In the genomic region with DNA sequence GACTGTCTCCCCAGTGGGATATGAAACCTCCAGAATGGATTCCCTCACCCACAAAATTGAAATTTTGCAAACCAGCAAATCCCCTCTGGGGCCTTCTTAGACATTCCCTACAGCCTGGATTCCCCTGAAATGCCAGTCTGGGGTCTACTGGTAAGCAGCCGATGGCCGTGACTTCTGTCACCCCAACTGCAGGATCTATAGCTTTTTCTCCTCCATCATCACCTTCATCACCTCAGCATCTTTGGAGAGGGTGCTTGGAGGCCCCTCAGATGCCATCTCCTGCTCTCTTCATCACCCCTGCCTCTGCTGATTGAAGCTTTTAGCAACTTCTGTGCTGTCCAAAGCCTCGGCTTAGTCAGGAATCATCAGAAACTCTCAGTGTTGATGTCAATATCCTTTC, we compare ENCODE assay signal across 14 cellular contexts. TPM values are rescaled to one million over a fixed set of nuclear protein-coding genes. Genes with fewer than 3 reads are reported as not detected.
DNase-seq lines count a peak whose midpoint lies in the region; ATAC-seq and TF ChIP-seq lines count a peak whose summit lies in the region.
"Had no signal": no experiment of that assay in that cellular context is flagged by ENCODE, and none has a peak within 500 bp of the region (broad histone marks: within the 10 kb centered on the region; RNA-seq: fewer than 3 reads in every experiment).

No MANE protein-coding gene starts in this region.

- H3K4me3 ChIP-seq in Panc1 (ENCODE audit: low read depth in 2 of 2, low read length in 2 of 2) (no peak overlapping the region), gastroesophageal sphincter (no peak overlapping the region), trophoblast cell (ENCODE audit: low read depth, low read length) (no peak overlapping the region), aorta (ENCODE audit: low read length in 2 of 2) (no peak overlapping the region)
- H3K4me3 ChIP-seq: A549 had no signal

- H2AFZ ChIP-seq in trophoblast cell (ENCODE audit: insufficient read depth, low read length, poor library complexity) = no peak overlapping the region

- POLR2A ChIA-PET in Panc1 (lab: Charles Lee) = interaction anchor here (0.6 kb wide), 1 partner anchor 87 kb away, joined by 3 read pairs; no protein-coding TSS in a partner anchor

- no peak for TF ChIP-seq POLR2A in gastroesophageal sphincter (IDR thresholded peaks at IDR 0.05)

- H3K4me1 ChIP-seq in Panc1 (ENCODE audit: control insufficient read depth, insufficient read depth, low read length) = peaks cover 16% of the 10 kb centered on the region
- H3K4me1 ChIP-seq in gastroesophageal sphincter = peaks cover 2 to 53% (median 22%) of the 10 kb centered on the region in 3 donors
- peaks cover 10 to 23% of the 10 kb centered on the region in 2 experiments for H3K4me1 ChIP-seq in trophoblast cell (ENCODE audit: control insufficient read depth in 1 of 2, insufficient read depth in 2 of 2, low read length in 2 of 2)
- H3K4me1 ChIP-seq in aorta (ENCODE audit: control insufficient read depth in 1 of 2, insufficient read depth in 2 of 2, low read length in 2 of 2) = peaks cover 0 to 5% of the 10 kb centered on the region in 2 donors

- CTCF ChIA-PET in Panc1 (lab: Charles Lee) = no interaction called here

- no peak overlapping the region for H3K4ac ChIP-seq in trophoblast cell (ENCODE audit: low read depth, low read length)

- H3K4me1 Mint-ChIP-seq in effector memory CD8-positive, alpha-beta T cell (ENCODE audit: low read depth in 2 of 2) = peaks cover 3 to 8% of the 10 kb centered on the region in 2 donors

- H4K91ac ChIP-seq in trophoblast cell (ENCODE audit: low read depth, low read length) = peak overlapping the region; percentile 58

- H3K9me3 ChIP-seq in Panc1 (ENCODE audit: control insufficient read depth, insufficient read depth, low read depth, low read length) = no peaks in the 10 kb centered on the region
- no peaks in the 10 kb centered on the region for H3K9me3 ChIP-seq in gastroesophageal sphincter
- H3K9me3 ChIP-seq in trophoblast cell (ENCODE audit: insufficient read depth, low read depth, low read length) = no peaks in the 10 kb centered on the region
- no peaks in the 10 kb centered on the region for H3K9me3 ChIP-seq in aorta (ENCODE audit: control insufficient read depth, low read length)

- peaks cover 36% of the 10 kb centered on the region for H3K79me1 ChIP-seq in trophoblast cell (ENCODE audit: low read length)

- H2AK5ac ChIP-seq in trophoblast cell (ENCODE audit: low read length) = peak overlapping the region; percentile 64

- WGBS in gastroesophageal sphincter (ENCODE audit: low coverage in 1 of 2), 2 donors = 50 to 85% methylated on average over 1 to 3 of the region's 3 CpGs
- no CpG with 5 or more reads among the region's 3 CpGs for WGBS in trophoblast cell (ENCODE audit: extremely low coverage, insufficient coverage, insufficient read length)
- WGBS in aorta, 2 donors = 35 to 38% methylated on average over 3 of the region's 3 CpGs

- H4K8ac ChIP-seq in trophoblast cell (ENCODE audit: low read depth, low read length) = no peak overlapping the region

- no peak for TF ChIP-seq EP300 in gastroesophageal sphincter (IDR thresholded peaks at IDR 0.05)

- H3K36me3 Mint-ChIP-seq in effector memory CD8-positive, alpha-beta T cell (ENCODE audit: insufficient read depth) = no peaks in the 10 kb centered on the region
- H3K36me3 Mint-ChIP-seq: CD8-positive, alpha-beta T cell had no signal

- in situ Hi-C loops in Panc1 (cut with HindIII; ENCODE audit: low pct_unique_long_range_greater_than_20kb, low sequenced_read_pairs) = no loop called here

- peak overlapping the region; percentile 36 for H2BK120ac ChIP-seq in trophoblast cell (ENCODE audit: insufficient read depth, low read length, poor library complexity)

- DNase-seq in Panc1 (ENCODE audit: low read depth, low spot score) = no peak
- DNase-seq in trophoblast cell = no peak
- no peak for DNase-seq in aorta
- DNase-seq in stimulated activated CD4-positive, alpha-beta T cell treated with anti-CD3 and anti-CD28 coated beads, Interleukin-4, amount 100 ng/mL, for 4 hours = no peak
- DNase-seq in effector memory CD8-positive, alpha-beta T cell = no peak
- DNase-seq in NK-92 (lab: John Stamatoyannopoulos, UW; ENCODE audit: unreplicated experiment) = no peak
- DNase-seq: CD8-positive, alpha-beta T cell; COR-L47; DMS153; DND-41; GDM1; HCEC 1CT had no signal

- intact Hi-C loops in Panc1 (cut with micrococcal nuclease; ENCODE audit: unreplicated experiment) (loop anchor here (5.0 kb wide), 3 partner anchors 138 to 388 kb away; no protein-coding TSS in a partner anchor), aorta (cut with DNase I) (loop anchor here in 1 of 2 donors (2.0 kb wide), 1 partner anchor 465 kb away; no protein-coding TSS in a partner anchor)

- H3K36me3 ChIP-seq in Panc1 (ENCODE audit: control insufficient read depth, insufficient read depth, low read length) (no peaks in the 10 kb centered on the region), gastroesophageal sphincter (no peaks in the 10 kb centered on the region), trophoblast cell (ENCODE audit: control insufficient read depth in 1 of 2, insufficient read depth in 2 of 2, low read length in 2 of 2) (no peaks in the 10 kb centered on the region), aorta (ENCODE audit: control insufficient read depth in 1 of 2, insufficient read depth in 2 of 2, low read length in 1 of 2) (no peaks in the 10 kb centered on the region)

- H3K18ac ChIP-seq in trophoblast cell (ENCODE audit: low read length) = peak overlapping the region; percentile 27

- H3K27me3 ChIP-seq in Panc1 (ENCODE audit: control insufficient read depth, insufficient read depth, low read length) = no peaks in the 10 kb centered on the region
- peaks cover 35% of the 10 kb centered on the region for H3K27me3 ChIP-seq in gastroesophageal sphincter
- no peaks in the 10 kb centered on the region for H3K27me3 ChIP-seq in trophoblast cell (ENCODE audit: insufficient read depth, low read length)
- H3K27me3 ChIP-seq in aorta (ENCODE audit: control insufficient read depth in 1 of 2, insufficient read depth in 2 of 2, low read length in 1 of 2) = no peaks in the 10 kb centered on the region

- H3K4me3 Mint-ChIP-seq in effector memory CD8-positive, alpha-beta T cell = no peak overlapping the region
- H3K4me3 Mint-ChIP-seq: CD8-positive, alpha-beta T cell had no signal

- ATAC-seq in Panc1 (no peak), gastroesophageal sphincter (no peak), aorta (ENCODE audit: low FRiP score) (no peak)
- no peak for ATAC-seq in effector memory CD8-positive, alpha-beta T cell (replicated peaks)
- ATAC-seq: A549; CD8-positive, alpha-beta T cell had no signal

- no peak overlapping the region for H3K14ac ChIP-seq in trophoblast cell (ENCODE audit: low read length)

- no peak overlapping the region for H3K27ac Mint-ChIP-seq in effector memory CD8-positive, alpha-beta T cell
- H3K27ac Mint-ChIP-seq: CD8-positive, alpha-beta T cell had no signal

- no peak overlapping the region for H2BK5ac ChIP-seq in trophoblast cell (ENCODE audit: low read depth, low read length, poor library complexity)

- H3K9ac ChIP-seq in trophoblast cell (ENCODE audit: low read length) = no peak overlapping the region

- H3K79me2 ChIP-seq in trophoblast cell (ENCODE audit: control insufficient read depth, insufficient read depth, low read length, poor library complexity) = peaks cover 25% of the 10 kb centered on the region

- H3K23ac ChIP-seq in trophoblast cell (ENCODE audit: low read length) = no peak overlapping the region

- H3K9me3 Mint-ChIP-seq in effector memory CD8-positive, alpha-beta T cell = no peaks in the 10 kb centered on the region
- H3K9me3 Mint-ChIP-seq: CD8-positive, alpha-beta T cell had no signal

- H3K27me3 Mint-ChIP-seq in effector memory CD8-positive, alpha-beta T cell = peaks cover 54 to 77% of the 10 kb centered on the region in 2 donors

- TF ChIP-seq CTCF in Panc1 (IDR thresholded peaks at IDR 0.05) = no peak
- no peak for TF ChIP-seq CTCF in gastroesophageal sphincter (IDR thresholded peaks at IDR 0.05)

- H4K12ac ChIP-seq in trophoblast cell (ENCODE audit: low read depth, low read length) = no peak overlapping the region

- H2BK12ac ChIP-seq in trophoblast cell (ENCODE audit: low read length) = peak overlapping the region; percentile 1

- H3K27ac ChIP-seq in Panc1 (ENCODE audit: low read length) (peak overlapping the region; percentile 35; the same call in 1 of the 2 replicates), gastroesophageal sphincter (peak overlapping the region in 3 of 4 donors; percentile 91 to 95 (median 92)), trophoblast cell (ENCODE audit: low read depth, low read length) (no peak overlapping the region), aorta (ENCODE audit: low read depth in 1 of 2, low read length in 2 of 2) (peak overlapping the region; percentile 11 to 94)

- no peak overlapping the region for H3K4me2 ChIP-seq in trophoblast cell (ENCODE audit: low read length)
- H3K4me2 ChIP-seq: A549 had no signal

- BruUV-seq in Panc1 (replicated peaks; lab: Mats Ljungman, UMichigan) = no TSS peak

RNA-seq across cellular contexts. Expression of gene KCNMA1, which starts 2.6 kb away (rescaled TPM):
- total RNA-seq in Panc1 (2021; ENCODE audit: unreplicated experiment) = 91.9 TPM
- 75.5 TPM for polyA plus RNA-seq in Panc1 (2012; ENCODE audit: insufficient read length)
- 100 to 1,000 TPM; 168 to 389 (median 323) TPM for total RNA-seq in gastroesophageal sphincter
- 130 and 138 TPM in 2 replicates for polyA plus RNA-seq in trophoblast cell (2013)
- total RNA-seq in aorta = 100 to 1,000 TPM; 144 to 163 TPM
- 100 to 1,000 TPM in 1 of 2 donors, 10 to 100 TPM in 1; 36.8 to 106 TPM for polyA plus RNA-seq in aorta
- total RNA-seq: CD8-positive, alpha-beta T cell had no signal
